Comparison of ENCODE assay signal across 39 cellular contexts in genomic region chr22:22228421-22228820, GRCh38. TPM values are rescaled to one million over a fixed set of nuclear protein-coding genes. Genes with fewer than 3 reads are reported as not detected.
"Had no signal": no experiment of that assay in that cellular context is flagged by ENCODE, and none has a peak within 500 bp of the region (broad histone marks: within the 10 kb centered on the region; RNA-seq: fewer than 3 reads in every experiment).

No MANE protein-coding gene starts in this region.

- H3K27ac Mint-ChIP-seq: activated B cell treated with CpG ODN at 0.5 μM for 24 hours; activated CD4-positive, alpha-beta memory T cell treated with anti-CD3 and anti-CD28 coated beads for 36 hours; activated CD4-positive, alpha-beta T cell treated with anti-CD3 and anti-CD28 coated beads, Interleukin-2, amount 10 ng/mL, durations not matched to agents 24 days and 14 days; activated CD8-positive, alpha-beta T cell treated with anti-CD3 and anti-CD28 coated beads for 36 hours; activated naive CD4-positive, alpha-beta T cell treated with anti-CD3 and anti-CD28 coated beads for 36 hours; activated naive CD4-positive, alpha-beta T cell treated with anti-CD3 and anti-CD28 coated beads, Interleukin-2, amount 50 U/mL, for 72 hours; activated naive CD8-positive, alpha-beta T cell treated with anti-CD3 and anti-CD28 coated beads for 36 hours; activated T-cell treated with anti-CD3 and anti-CD28 coated beads, Interleukin-2, amount 50 U/mL, for 72 hours; activated T-helper 1 cell treated with anti-CD3 and anti-CD28 coated beads, Interleukin-12 subunit alpha, Interleukin-12 subunit beta, Interleukin-2, Interleukin-4 antibody, amounts not matched to agents 30 ng/mL and 10 ng/mL and 1 ng/mL, durations not matched to agents 14 hours and 24 hours and 36 hours; activated T-helper 17 cell treated with anti-CD3 and anti-CD28 coated beads, Interleukin-2, amount 50 U/mL, for 72 hours; T-helper 1 cell treated with Interleukin-12 subunit alpha and Interleukin-12 subunit beta and Interleukin-4 antibody, amounts not matched to agents 30 μg/mL and 1 μg/mL, for 36 hours; T-helper 2 cell treated with Interferon-gamma antibody and Interleukin-4, amounts not matched to agents 5 μg/mL and 100 μg/mL, for 36 hours had no signal

- H3K36me3 Mint-ChIP-seq: activated CD4-positive, alpha-beta memory T cell treated with anti-CD3 and anti-CD28 coated beads for 36 hours; activated naive CD4-positive, alpha-beta T cell treated with anti-CD3 and anti-CD28 coated beads, Interleukin-2, amount 50 U/mL, for 72 hours; activated naive CD8-positive, alpha-beta T cell treated with anti-CD3 and anti-CD28 coated beads for 36 hours had no signal

- H3K4me1 ChIP-seq: adrenal gland, body of pancreas, breast epithelium had no signal

- H3K9me3 ChIP-seq: adrenal gland, body of pancreas, breast epithelium had no signal

- H3K4me3 ChIP-seq: adrenal gland, body of pancreas, breast epithelium had no signal

- H3K27me3 Mint-ChIP-seq: activated B cell treated with CpG ODN at 0.5 μM for 24 hours; activated T-helper 17 cell treated with anti-CD3 and anti-CD28 coated beads, Interleukin-2, amount 50 U/mL, for 72 hours had no signal

- H3K4me3 Mint-ChIP-seq: activated B cell treated with CpG ODN at 0.5 μM for 24 hours; activated CD4-positive, alpha-beta memory T cell treated with anti-CD3 and anti-CD28 coated beads for 36 hours; activated CD4-positive, alpha-beta T cell treated with anti-CD3 and anti-CD28 coated beads, Interleukin-2, amount 10 ng/mL, durations not matched to agents 24 days and 14 days; activated CD8-positive, alpha-beta T cell treated with anti-CD3 and anti-CD28 coated beads for 36 hours; activated naive CD4-positive, alpha-beta T cell treated with anti-CD3 and anti-CD28 coated beads for 36 hours; activated naive CD8-positive, alpha-beta T cell treated with anti-CD3 and anti-CD28 coated beads for 36 hours; activated T-cell treated with anti-CD3 and anti-CD28 coated beads, Interleukin-2, amount 50 U/mL, for 4 hours; activated T-cell treated with anti-CD3 and anti-CD28 coated beads, Interleukin-2, amount 50 U/mL, for 72 hours; activated T-helper 1 cell treated with anti-CD3 and anti-CD28 coated beads, Interleukin-12 subunit alpha, Interleukin-12 subunit beta, Interleukin-2, Interleukin-4 antibody, amounts not matched to agents 30 ng/mL and 10 ng/mL and 1 ng/mL, durations not matched to agents 14 hours and 24 hours and 36 hours; activated T-helper 17 cell treated with anti-CD3 and anti-CD28 coated beads, Interleukin-2, amount 50 U/mL, for 72 hours; T-helper 1 cell treated with Interleukin-12 subunit alpha and Interleukin-12 subunit beta and Interleukin-4 antibody, amounts not matched to agents 30 μg/mL and 1 μg/mL, for 36 hours; T-helper 2 cell treated with Interferon-gamma antibody and Interleukin-4, amounts not matched to agents 5 μg/mL and 100 μg/mL, for 36 hours had no signal

- FAIRE-seq: astrocyte, TTC549 had no signal

- H3K9me3 Mint-ChIP-seq: activated B cell treated with CpG ODN at 0.5 μM for 24 hours; activated CD4-positive, alpha-beta memory T cell treated with anti-CD3 and anti-CD28 coated beads for 36 hours; activated CD4-positive, alpha-beta T cell treated with anti-CD3 and anti-CD28 coated beads, Interleukin-2, amount 10 ng/mL, durations not matched to agents 24 days and 14 days; activated CD8-positive, alpha-beta T cell treated with anti-CD3 and anti-CD28 coated beads for 36 hours; activated naive CD4-positive, alpha-beta T cell treated with anti-CD3 and anti-CD28 coated beads for 36 hours; activated naive CD4-positive, alpha-beta T cell treated with anti-CD3 and anti-CD28 coated beads, Interleukin-2, amount 50 U/mL, for 72 hours; activated naive CD8-positive, alpha-beta T cell treated with anti-CD3 and anti-CD28 coated beads for 36 hours; activated T-cell treated with anti-CD3 and anti-CD28 coated beads, Interleukin-2, amount 50 U/mL, for 4 hours; activated T-cell treated with anti-CD3 and anti-CD28 coated beads, Interleukin-2, amount 50 U/mL, for 72 hours; activated T-helper 1 cell treated with anti-CD3 and anti-CD28 coated beads, Interleukin-12 subunit alpha, Interleukin-12 subunit beta, Interleukin-2, Interleukin-4 antibody, amounts not matched to agents 30 ng/mL and 10 ng/mL and 1 ng/mL, durations not matched to agents 14 hours and 24 hours and 36 hours; activated T-helper 17 cell treated with anti-CD3 and anti-CD28 coated beads, Interleukin-2, amount 50 U/mL, for 72 hours; T-helper 1 cell treated with Interleukin-12 subunit alpha and Interleukin-12 subunit beta and Interleukin-4 antibody, amounts not matched to agents 30 μg/mL and 1 μg/mL, for 36 hours; T-helper 2 cell treated with Interferon-gamma antibody and Interleukin-4, amounts not matched to agents 5 μg/mL and 100 μg/mL, for 36 hours had no signal

- DNase-seq: activated B cell treated with CpG ODN at 0.5 μM for 24 hours; activated CD4-positive, alpha-beta memory T cell treated with anti-CD3 and anti-CD28 coated beads for 36 hours; activated CD4-positive, alpha-beta T cell treated with anti-CD3 and anti-CD28 coated beads for 4 hours; activated CD4-positive, alpha-beta T cell treated with anti-CD3 and anti-CD28 coated beads, Interleukin-2, amount 10 ng/mL, durations not matched to agents 24 days and 14 days; activated CD4-positive, alpha-beta T cell treated with anti-CD3 and anti-CD28 coated beads, Interleukin-2, amount 50 U/mL, for 1 hour; activated CD4-positive, alpha-beta T cell treated with anti-CD3 and anti-CD28 coated beads, Interleukin-2, amount 50 U/mL, for 4 hours; activated CD4-positive, CD25-positive, alpha-beta regulatory T cell treated with anti-CD3 and anti-CD28 coated beads, Interleukin-2, amount 50 U/mL, for 72 hours; activated CD8-positive, alpha-beta memory T cell treated with anti-CD3 and anti-CD28 coated beads, Interleukin-2, amount 50 U/mL, for 4 hours; activated CD8-positive, alpha-beta T cell treated with anti-CD3 and anti-CD28 coated beads for 36 hours; activated effector memory CD4-positive, alpha-beta T cell treated with anti-CD3 and anti-CD28 coated beads, Interleukin-2, amount 50 U/mL, for 16 hours; activated gamma-delta T cell treated with Interleukin-2 at 50 U/mL for 16 hours; activated naive CD4-positive, alpha-beta T cell; activated naive CD4-positive, alpha-beta T cell treated with anti-CD3 and anti-CD28 coated beads for 36 hours; activated naive CD4-positive, alpha-beta T cell treated with anti-CD3 and anti-CD28 coated beads, Interleukin-2, amount 50 U/mL, for 16 hours; activated naive CD8-positive, alpha-beta T cell treated with anti-CD3 and anti-CD28 coated beads for 36 hours; activated T-cell treated with anti-CD3 and anti-CD28 coated beads for 4 hours; activated T-cell treated with anti-CD3 and anti-CD28 coated beads, Interleukin-2, amount 50 U/mL, for 1 hour; activated T-cell treated with anti-CD3 and anti-CD28 coated beads, Interleukin-2, amount 50 U/mL, for 4 hours; activated T-cell treated with anti-CD3 and anti-CD28 coated beads, Interleukin-2, amount 50 U/mL, for 72 hours; amniotic stem cell; aorta; body of pancreas; brain microvascular endothelial cell; central memory CD4-positive, alpha-beta T cell; T-helper 1 cell; T-helper 2 cell; T-helper 9 cell had no signal

- H3K36me3 ChIP-seq: adrenal gland, brain microvascular endothelial cell, breast epithelium had no signal

- H3K27me3 ChIP-seq: adrenal gland, body of pancreas, brain microvascular endothelial cell, breast epithelium had no signal

- H3K27ac ChIP-seq: adrenal gland, body of pancreas, brain microvascular endothelial cell, breast epithelium, VCaP had no signal

- H3K4me1 Mint-ChIP-seq: activated CD4-positive, alpha-beta T cell treated with anti-CD3 and anti-CD28 coated beads, Interleukin-2, amount 10 ng/mL, durations not matched to agents 24 days and 14 days; activated naive CD8-positive, alpha-beta T cell treated with anti-CD3 and anti-CD28 coated beads for 36 hours; activated T-helper 17 cell treated with anti-CD3 and anti-CD28 coated beads, Interleukin-2, amount 50 U/mL, for 72 hours had no signal

RNA-seq across cellular contexts. Expression of gene VPREB1, which starts 16.2 kb away (rescaled TPM):
- total RNA-seq: activated B cell treated with CpG ODN at 0.5 μM for 24 hours; activated CD4-positive, alpha-beta memory T cell treated with anti-CD3 and anti-CD28 coated beads for 36 hours; activated CD4-positive, alpha-beta T cell treated with anti-CD3 and anti-CD28 coated beads, Interleukin-2, amount 10 ng/mL, durations not matched to agents 24 days and 14 days; activated CD8-positive, alpha-beta memory T cell treated with anti-CD3 and anti-CD28 coated beads for 36 hours; activated CD8-positive, alpha-beta T cell treated with anti-CD3 and anti-CD28 coated beads for 36 hours; activated naive CD4-positive, alpha-beta T cell treated with anti-CD3 and anti-CD28 coated beads for 36 hours; activated naive CD4-positive, alpha-beta T cell treated with anti-CD3 and anti-CD28 coated beads, Interleukin-2, amount 50 U/mL, for 72 hours; activated naive CD8-positive, alpha-beta T cell treated with anti-CD3 and anti-CD28 coated beads for 36 hours; activated T-cell treated with anti-CD3 and anti-CD28 coated beads, Interleukin-2, amount 50 U/mL, for 4 hours; activated T-cell treated with anti-CD3 and anti-CD28 coated beads, Interleukin-2, amount 50 U/mL, for 72 hours; activated T-helper 1 cell treated with anti-CD3 and anti-CD28 coated beads, Interleukin-12 subunit alpha, Interleukin-12 subunit beta, Interleukin-2, Interleukin-4 antibody, amounts not matched to agents 30 ng/mL and 10 ng/mL and 1 ng/mL, durations not matched to agents 14 hours and 24 hours and 36 hours; activated T-helper 17 cell treated with anti-CD3 and anti-CD28 coated beads, Interleukin-2, amount 50 U/mL, for 72 hours; adrenal gland; aorta; astrocyte; body of pancreas; breast epithelium; cardiac septum had no signal
- polyA plus RNA-seq: adrenal gland, aorta had no signal
